Comparison of ENCODE assay signal across 21 cellular contexts in genomic region chr6:156890627-156891300, GRCh38.
DNase-seq lines count a peak whose midpoint lies in the region; ATAC-seq, FAIRE-seq and TF ChIP-seq lines count a peak whose summit lies in the region.
"Had no signal": no experiment of that assay in that cellular context is flagged by ENCODE, and none has a peak within 500 bp of the region (broad histone marks: within the 10 kb centered on the region; RNA-seq: fewer than 3 reads in every experiment).

No MANE protein-coding gene starts in this region.

- no peak for TF ChIP-seq CTCF in endodermal cell (conservative IDR thresholded peaks at IDR 0.05)
- TF ChIP-seq CTCF in pancreas (IDR thresholded peaks at IDR 0.05) = no peak

- no peaks in the 10 kb centered on the region for H3K36me3 Mint-ChIP-seq in endodermal cell (ENCODE audit: low read depth)

- H3K27ac ChIP-seq in endodermal cell (ENCODE audit: low read depth, low read length) (no peak overlapping the region), pancreas (peak overlapping the region in 1 of 4 donors; percentile 17), small intestine (ENCODE audit: low read depth in 1 of 2, low read length in 1 of 2) (no peak overlapping the region)
- H3K27ac ChIP-seq: ovary, skin epidermis had no signal

- no peak overlapping the region for H3K4me3 Mint-ChIP-seq in endodermal cell

- no peak overlapping the region for H3K9ac ChIP-seq in endodermal cell (ENCODE audit: extremely low read depth, low read length, poor library complexity, severe bottlenecking)

- peak; percentile 18 to 47 (median 39) for ATAC-seq in pancreas
- ATAC-seq: Panc1, SK-N-SH treated with all-trans-retinoic acid at 6 μM for 48 hours had no signal

- 85 to 91% methylated on average over 2 of the region's 2 CpGs for WGBS in endodermal cell (ENCODE audit: insufficient coverage in 1 of 2, insufficient read length in 1 of 2), 2 experiments
- WGBS in pancreas, 2 donors = 30 to 32% methylated on average over 2 of the region's 2 CpGs
- WGBS in small intestine, 3 donors = 50 to 56% (median 56%) methylated on average over 2 of the region's 2 CpGs

- peaks cover 4% of the 10 kb centered on the region for H3K36me3 ChIP-seq in endodermal cell (ENCODE audit: control insufficient read depth, insufficient read depth, low read length)
- no peaks in the 10 kb centered on the region for H3K36me3 ChIP-seq in pancreas
- no peaks in the 10 kb centered on the region for H3K36me3 ChIP-seq in small intestine (ENCODE audit: control insufficient read depth in 2 of 2, insufficient read depth in 2 of 2, low read length in 2 of 2)
- H3K36me3 ChIP-seq: ovary had no signal

- peak overlapping the region; percentile 37 for H3K27ac Mint-ChIP-seq in endodermal cell

- H3K4me3 ChIP-seq in endodermal cell (ENCODE audit: low read length) (no peak overlapping the region), pancreas (no peak overlapping the region), small intestine (ENCODE audit: low read depth in 1 of 2, low read length in 2 of 2) (no peak overlapping the region)
- H3K4me3 ChIP-seq: ovary, skin epidermis had no signal

- H3K9me3 ChIP-seq in endodermal cell (ENCODE audit: control insufficient read depth, low read length) (no peaks in the 10 kb centered on the region), pancreas (no peaks in the 10 kb centered on the region), small intestine (ENCODE audit: control insufficient read depth, low read depth) (no peaks in the 10 kb centered on the region)
- H3K9me3 ChIP-seq: ovary had no signal

- H3K9me3 Mint-ChIP-seq in endodermal cell = no peaks in the 10 kb centered on the region

- H3K27me3 ChIP-seq in endodermal cell (ENCODE audit: control insufficient read depth, insufficient read depth, low read length, poor library complexity, severe bottlenecking) (no peaks in the 10 kb centered on the region), pancreas (no peaks in the 10 kb centered on the region), small intestine (ENCODE audit: control insufficient read depth in 2 of 2, insufficient read depth in 2 of 2, low read length in 2 of 2) (no peaks in the 10 kb centered on the region)
- H3K27me3 ChIP-seq: ovary had no signal

- DNase-seq in EH (ENCODE audit: low read depth) (peak; percentile 25), LHCN-M2 (ENCODE audit: low read depth) (peak; percentile 8), endodermal cell (no peak), pancreas (no peak), NCI-H345 (lab: John Stamatoyannopoulos, UW) (no peak), NCI-H1048 (lab: John Stamatoyannopoulos, UW) (no peak), HCEC 1CT (no peak), small intestine (no peak)
- DNase-seq: activated CD4-positive, alpha-beta T cell treated with anti-CD3 and anti-CD28 coated beads for 4 hours; activated effector memory CD4-positive, alpha-beta T cell treated with anti-CD3 and anti-CD28 coated beads, Interleukin-2, amount 50 U/mL, for 16 hours; C1 segment of cervical spinal cord; DMS53; NCI-H82; ovary; stimulated activated CD4-positive, alpha-beta T cell treated with anti-CD3 and anti-CD28 coated beads, Interleukin-4, amount 100 ng/mL, for 4 hours; stimulated activated CD8-positive, alpha-beta memory T cell treated with anti-CD3 and anti-CD28 coated beads, Interleukin-4, amount 100 ng/mL, for 48 hours had no signal

- H3K4me1 Mint-ChIP-seq in endodermal cell = peaks cover 36% of the 10 kb centered on the region

- FAIRE-seq in pancreas (lab: Jason Lieb, UNC) = no peak
- FAIRE-seq in small intestine (lab: Jason Lieb, UNC) = no peak
- FAIRE-seq: frontal cortex, GM19239 had no signal

- intact Hi-C loops in pancreas (cut with DNase I) = no loop called here

- no peaks in the 10 kb centered on the region for H3K27me3 Mint-ChIP-seq in endodermal cell (ENCODE audit: insufficient read depth)

- no peaks in the 10 kb centered on the region for H3K4me1 ChIP-seq in endodermal cell (ENCODE audit: control insufficient read depth, insufficient read depth, low read length)
- peaks cover 0 to 30% (median 21%) of the 10 kb centered on the region in 3 donors for H3K4me1 ChIP-seq in pancreas
- H3K4me1 ChIP-seq in small intestine (ENCODE audit: control insufficient read depth in 2 of 2, insufficient read depth in 1 of 2, low read depth in 1 of 2, low read length in 1 of 2) = no peaks in the 10 kb centered on the region

Comparison
In these comparisons a context has a peak if more than half of its experiments do, and no peak if none do; other contexts are left out.
1. DNase-seq: peak in EH (single experiment) and LHCN-M2 (single experiment); none in endodermal cell (single experiment), pancreas (0 of 6), NCI-H345 (single experiment), NCI-H1048 (single experiment), HCEC 1CT (single experiment) and small intestine (single experiment).